ENCODE assay signal across 18 cellular contexts in the genomic region with DNA sequence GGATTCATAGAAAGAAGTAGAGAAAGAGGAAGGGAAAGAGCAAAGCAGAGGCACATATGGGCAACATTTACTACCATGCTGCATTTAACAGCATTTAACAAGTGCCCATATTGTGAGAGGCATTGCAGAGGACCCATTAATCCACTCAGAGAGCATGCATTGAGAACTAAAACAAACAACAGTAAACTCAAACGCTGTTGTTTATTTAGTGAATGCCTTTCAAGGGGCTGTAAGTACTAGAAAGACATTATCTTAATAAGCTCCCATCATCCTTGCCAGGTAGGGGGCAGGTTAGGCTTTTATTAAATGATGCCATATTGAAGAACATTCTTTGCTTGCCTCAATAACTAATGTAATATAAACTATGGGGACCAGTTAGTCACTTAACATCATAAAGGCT.
DNase-seq lines count a peak whose midpoint lies in the region; ATAC-seq lines count a peak whose summit lies in the region.
"Had no signal": no experiment of that assay in that cellular context is flagged by ENCODE, and none has a peak within 500 bp of the region (broad histone marks: within the 10 kb centered on the region; RNA-seq: fewer than 3 reads in every experiment).

No MANE protein-coding gene starts in this region.

- peak; percentile 28 for DNase-seq in DMS79 (lab: John Stamatoyannopoulos, UW)
- DNase-seq in NCI-H128 (lab: John Stamatoyannopoulos, UW; ENCODE audit: unreplicated experiment) = peak; percentile 92
- peak; percentile 35 for DNase-seq in NCI-H2227 (lab: John Stamatoyannopoulos, UW; ENCODE audit: unreplicated experiment)
- peak; percentile 11 for DNase-seq in NCI-H82 treated with DMSO at 0.1 percent for 48 hours (lab: John Stamatoyannopoulos, UW; ENCODE audit: unreplicated experiment)
- no peak for DNase-seq in NCI-H2196 (lab: John Stamatoyannopoulos, UW; ENCODE audit: unreplicated experiment)
- no peak for DNase-seq in 8988T
- DNase-seq: activated CD4-positive, alpha-beta T cell treated with anti-CD3 and anti-CD28 coated beads, Interleukin-2, amount 10 ng/mL, durations not matched to agents 7 days and 5 days; activated T-cell treated with anti-CD3 and anti-CD28 coated beads, Interleukin-2, amount 50 U/mL, for 4 hours; COR-L47; dermis blood vessel endothelial cell; left cardiac atrium; mammary epithelial cell; NCI-H446 treated with DMSO at 0.1 percent for 48 hours; posterior cingulate gyrus; right lobe of liver; stimulated activated CD4-positive, alpha-beta T cell treated with anti-CD3 and anti-CD28 coated beads, Interleukin-2, amount 100 ng/mL, for 48 hours had no signal

- ATAC-seq in GM18907 (IDR thresholded peaks at IDR 0.05; ENCODE audit: unreplicated experiment) (no peak), HG02623 (IDR thresholded peaks at IDR 0.05; ENCODE audit: unreplicated experiment) (no peak)
- ATAC-seq: activated T-cell treated with anti-CD3 and anti-CD28 coated beads, Interleukin-2, amount 50 U/mL, for 4 hours; left cardiac atrium; right lobe of liver had no signal

Comparison
In these comparisons a context has a peak if more than half of its experiments do, and no peak if none do; other contexts are left out.
1. DNase-seq: peak in DMS79 (single experiment), NCI-H128 (single experiment), NCI-H2227 (single experiment) and NCI-H82 treated with DMSO at 0.1 percent for 48 hours (single experiment); none in NCI-H2196 (single experiment) and 8988T (single experiment).